Comparison of ENCODE assay signal across 7 cellular contexts in genomic region chr3:108566599-108566998, GRCh38. TPM values are rescaled to one million over a fixed set of nuclear protein-coding genes. Genes with fewer than 3 reads are reported as not detected.
"Had no signal": no experiment of that assay in that cellular context is flagged by ENCODE, and none has a peak within 500 bp of the region (broad histone marks: within the 10 kb centered on the region; RNA-seq: fewer than 3 reads in every experiment).

No MANE protein-coding gene starts in this region.

- H3K4me3 ChIP-seq: K562 had no signal

- H3K27ac Mint-ChIP-seq: IgD-negative memory B cell had no signal

- H3K27me3 Mint-ChIP-seq: IgD-negative memory B cell had no signal

- H3K27ac ChIP-seq: HL-60 had no signal

- ATAC-seq: HepG2, K562 had no signal

- H3K9me3 Mint-ChIP-seq: IgD-negative memory B cell had no signal

- DNase-seq: IMR-90, KBM-7 had no signal

- H3K4me3 Mint-ChIP-seq: IgD-negative memory B cell had no signal

RNA-seq across cellular contexts. Expression of gene MYH15, which starts 56.2 kb away (rescaled TPM):
- total RNA-seq: HT-29 had no signal
- polyA plus RNA-seq: IgD-negative memory B cell had no signal
